In genomic region chr15:80099246-80099645, GRCh38 we compare ENCODE assay signal across 14 cellular contexts. TPM values are rescaled to one million over a fixed set of nuclear protein-coding genes. Genes with fewer than 3 reads are reported as not detected.
A peak's percentile ranks its signal among the peaks of the same experiment; 100 is the strongest.
DNase-seq lines count a peak whose midpoint lies in the region; ATAC-seq and TF ChIP-seq lines count a peak whose summit lies in the region.
"Had no signal": no experiment of that assay in that cellular context is flagged by ENCODE, and none has a peak within 500 bp of the region (broad histone marks: within the 10 kb centered on the region; RNA-seq: fewer than 3 reads in every experiment).

No MANE protein-coding gene starts in this region.

- H3K9ac ChIP-seq in MM.1S (ENCODE audit: low read length) = no peak overlapping the region

- no peaks in the 10 kb centered on the region for H3F3A ChIP-seq in MM.1S (ENCODE audit: insufficient read depth, low read length)

- peak; percentile 12 for DNase-seq in MM.1S
- DNase-seq in osteocyte (ENCODE audit: extremely low spot score, unreplicated experiment) = no peak
- no peak for DNase-seq in prostate gland (ENCODE audit: low spot score)
- no peak for DNase-seq in esophagus squamous epithelium (lab: John Stamatoyannopoulos, UW)
- no peak for DNase-seq in NCI-H1417 treated with DMSO at 0.1 percent for 48 hours (lab: John Stamatoyannopoulos, UW)
- no peak for DNase-seq in cortex of kidney (lab: John Stamatoyannopoulos, UW)
- DNase-seq: activated CD8-positive, alpha-beta memory T cell treated with anti-CD3 and anti-CD28 coated beads for 24 hours; MG63; NCI-H510A; stimulated activated CD8-positive, alpha-beta memory T cell treated with anti-CD3 and anti-CD28 coated beads, Interleukin-4, amount 100 ng/mL, for 48 hours had no signal

- H3K36me3 Mint-ChIP-seq in osteocyte (ENCODE audit: unreplicated experiment) = peaks cover 11% of the 10 kb centered on the region

- H3K4me1 Mint-ChIP-seq in osteocyte (ENCODE audit: unreplicated experiment) = peaks cover 17% of the 10 kb centered on the region

- peaks cover 60% of the 10 kb centered on the region for H3K79me2 ChIP-seq in MM.1S (ENCODE audit: low read length)

- 41% methylated on average over 4 of the region's 4 CpGs for WGBS in prostate gland
- 62 to 64% methylated on average over 4 of the region's 4 CpGs for WGBS in esophagus squamous epithelium, 2 donors

- no peak overlapping the region for H3K27ac ChIP-seq in MM.1S (ENCODE audit: low read length)
- no peak overlapping the region for H3K27ac ChIP-seq in prostate gland
- no peak overlapping the region for H3K27ac ChIP-seq in esophagus squamous epithelium
- H3K27ac ChIP-seq: SK-N-MC, skin epidermis had no signal

- H3K9me2 ChIP-seq in MM.1S (replicated peaks; ENCODE audit: insufficient read depth, low read length) = no peaks in the 10 kb centered on the region

- ATAC-seq in GM19023 (IDR thresholded peaks at IDR 0.05; ENCODE audit: unreplicated experiment) = peak; percentile 17
- peak; percentile 40 for ATAC-seq in HG02588 (IDR thresholded peaks at IDR 0.05; ENCODE audit: unreplicated experiment)

- H3K36me3 ChIP-seq in MM.1S (replicated peaks; ENCODE audit: insufficient read depth, low read length) (no peaks in the 10 kb centered on the region), prostate gland (no peaks in the 10 kb centered on the region), esophagus squamous epithelium (peaks cover 0 to 8% (median 0%) of the 10 kb centered on the region in 3 donors)

- H4K20me1 ChIP-seq in MM.1S (ENCODE audit: insufficient read depth, low read length) = no peaks in the 10 kb centered on the region

- H3K4me1 ChIP-seq in MM.1S (ENCODE audit: low read length) (peaks cover 8% of the 10 kb centered on the region; the same call in 1 of the 2 replicates), prostate gland (replicated peaks) (peaks cover 4% of the 10 kb centered on the region), esophagus squamous epithelium (peaks cover 0 to 36% (median 0%) of the 10 kb centered on the region in 3 donors)

- no peaks in the 10 kb centered on the region for H3K27me3 Mint-ChIP-seq in osteocyte (ENCODE audit: unreplicated experiment)

- H3K4me3 Mint-ChIP-seq in osteocyte (ENCODE audit: unreplicated experiment) = no peak overlapping the region

- no peaks in the 10 kb centered on the region for H3K27me3 ChIP-seq in MM.1S (replicated peaks; ENCODE audit: insufficient read depth, low read length)
- H3K27me3 ChIP-seq in prostate gland (replicated peaks; ENCODE audit: insufficient read depth) = no peaks in the 10 kb centered on the region
- H3K27me3 ChIP-seq in esophagus squamous epithelium = no peaks in the 10 kb centered on the region
- H3K27me3 ChIP-seq: MG63 had no signal

- H2AFZ ChIP-seq in MM.1S (ENCODE audit: low read length) = no peak overlapping the region

- H3K4me3 ChIP-seq in MM.1S (ENCODE audit: low read length) = no peak overlapping the region
- no peak overlapping the region for H3K4me3 ChIP-seq in prostate gland
- no peak overlapping the region for H3K4me3 ChIP-seq in esophagus squamous epithelium
- H3K4me3 ChIP-seq: MG63, SK-N-MC, skin epidermis had no signal

- TF ChIP-seq POLR2A in prostate gland (IDR thresholded peaks at IDR 0.05) (no peak), esophagus squamous epithelium (IDR thresholded peaks at IDR 0.05) (no peak)

- H3K4me2 ChIP-seq in MM.1S (ENCODE audit: low read depth, low read length) = no peak overlapping the region

- TF ChIP-seq CTCF in MM.1S (IDR thresholded peaks at IDR 0.05; ENCODE audit: low read length) = no peak
- no peak for TF ChIP-seq CTCF in osteocyte (IDR thresholded peaks at IDR 0.05)
- TF ChIP-seq CTCF in prostate gland (IDR thresholded peaks at IDR 0.05) = no peak
- no peak for TF ChIP-seq CTCF in esophagus squamous epithelium (IDR thresholded peaks at IDR 0.05)

- no peaks in the 10 kb centered on the region for H3K9me3 Mint-ChIP-seq in osteocyte (ENCODE audit: unreplicated experiment)

- H3K9me3 ChIP-seq in MM.1S (replicated peaks; ENCODE audit: insufficient read depth, low read length) (no peaks in the 10 kb centered on the region), prostate gland (no peaks in the 10 kb centered on the region), esophagus squamous epithelium (no peaks in the 10 kb centered on the region)
- H3K9me3 ChIP-seq: MG63 had no signal

- peak overlapping the region; percentile 45 for H3K27ac Mint-ChIP-seq in osteocyte (ENCODE audit: unreplicated experiment)

- intact Hi-C loops in prostate gland (cut with DNase I) (no loop called here), esophagus squamous epithelium (cut with DNase I) (no loop called here)

RNA-seq across cellular contexts. Expression of gene ZFAND6, which starts 39.8 kb away (rescaled TPM):
- total RNA-seq in osteocyte (63.8 and 65.9 TPM in 2 replicates), prostate gland (100 to 1,000 TPM; 103 to 167 TPM), esophagus squamous epithelium (100 to 1,000 TPM in 1 of 4 donors, 10 to 100 TPM in 3; 71.1 to 102 (median 82.5) TPM)

RNA-seq across cellular contexts. Expression of gene FAH, which starts 53.6 kb away (rescaled TPM):
- total RNA-seq in osteocyte (9.5 and 12.9 TPM in 2 replicates), prostate gland (10 to 100 TPM; 26.7 to 51.4 TPM), esophagus squamous epithelium (10 to 100 TPM in 3 of 4 donors, 1 to 10 TPM in 1; 10.0 to 28.3 (median 15.8) TPM)
